Comparison of ENCODE assay signal across 6 cellular contexts in the genomic region with DNA sequence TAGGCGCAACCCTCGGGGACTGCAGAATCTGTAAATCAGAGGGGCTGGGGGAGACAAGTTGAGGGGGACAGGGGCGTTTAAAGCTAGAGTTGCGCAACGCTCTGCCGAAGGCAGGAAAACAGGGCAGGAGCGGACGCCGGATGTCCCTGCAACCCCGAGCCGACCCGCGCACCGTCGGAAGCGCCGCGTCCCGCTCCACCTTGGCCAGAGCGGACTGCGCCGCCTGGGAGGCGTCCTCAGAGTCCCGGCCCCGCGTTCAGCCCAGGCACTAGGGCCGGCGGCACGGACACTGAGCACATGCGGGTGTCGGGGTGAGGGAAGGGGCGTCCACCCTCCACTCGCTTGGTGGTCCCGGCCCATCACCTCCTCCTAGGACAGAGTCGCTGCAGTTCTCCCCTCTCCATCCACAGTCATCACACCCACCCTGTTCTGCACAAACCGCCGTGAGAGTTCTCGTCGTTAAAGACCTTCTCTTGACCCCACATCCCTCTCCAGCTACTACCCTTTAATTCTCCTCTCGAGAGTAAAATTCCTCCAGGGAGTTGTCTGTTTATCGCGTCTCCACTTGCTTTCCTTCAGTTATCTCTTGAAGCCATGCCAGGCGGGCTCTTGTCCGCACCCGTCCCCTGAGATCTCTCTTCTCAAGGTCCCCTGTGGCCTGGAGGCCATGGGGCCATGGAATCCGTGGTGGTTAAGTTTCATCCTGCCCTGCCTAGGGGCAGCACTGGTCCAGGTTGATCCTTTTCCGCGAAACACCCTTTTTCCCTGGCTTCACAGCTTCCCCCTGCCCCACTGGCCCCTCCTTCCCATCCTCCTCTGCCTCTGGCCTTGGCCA.
A peak's percentile ranks its signal among the peaks of the same experiment; 100 is the strongest.
DNase-seq lines count a peak whose midpoint lies in the region; ATAC-seq and TF ChIP-seq lines count a peak whose summit lies in the region.

No MANE protein-coding gene starts in this region.

- ATAC-seq in RWPE2 (ENCODE audit: low read depth): no peak

- no peak for DNase-seq in GM12864 (ENCODE audit: low read depth)
- no peak for DNase-seq in RWPE2 (ENCODE audit: low spot score)
- DNase-seq in iPS DF 6.9 (ENCODE audit: low read depth, low spot score): no peak
- DNase-seq in stimulated activated naive CD4-positive, alpha-beta T cell treated with Interleukin-2 at 50 U/mL for 16 hours (lab: John Stamatoyannopoulos, UW): no peak
- no peak for DNase-seq in NCI-H2081 treated with DMSO at 0.1 percent for 48 hours (lab: John Stamatoyannopoulos, UW)
- no peak for DNase-seq in dedifferentiated amniotic fluid mesenchymal stem cell (ENCODE audit: extremely low spot score)

- H3K4me3 ChIP-seq in GM12864 (ENCODE audit: low read depth, low read length): peak overlapping the region; percentile 74
- H3K4me3 ChIP-seq in RWPE2 (ENCODE audit: severe bottlenecking): peak overlapping the region; percentile 91
- peak overlapping the region; percentile 39; the same call in 1 of the 2 replicates for H3K4me3 ChIP-seq in iPS DF 6.9 (ENCODE audit: low read length)

- H3K27me3 ChIP-seq in RWPE2 (ENCODE audit: insufficient read depth, poor library complexity, severe bottlenecking) (no peaks in the 10 kb centered on the region), iPS DF 6.9 (ENCODE audit: control insufficient read depth, insufficient read depth, low read length) (no peaks in the 10 kb centered on the region; the same call in 1 of the 2 replicates)

- TF ChIP-seq CTCF in GM12864 (IDR thresholded peaks at IDR 0.05; ENCODE audit: low read depth, low read length, missing control alignments) (no peak), RWPE2 (IDR thresholded peaks at IDR 0.05; ENCODE audit: poor library complexity, severe bottlenecking) (peak; percentile 13)

- peak overlapping the region; percentile 96 for H3K27ac ChIP-seq in RWPE2 (ENCODE audit: poor library complexity, severe bottlenecking)
- H3K27ac ChIP-seq in iPS DF 6.9 (ENCODE audit: low read length): no peak overlapping the region

- peaks cover 28% of the 10 kb centered on the region for H3K36me3 ChIP-seq in RWPE2 (ENCODE audit: low read depth)
- H3K36me3 ChIP-seq in iPS DF 6.9 (ENCODE audit: control insufficient read depth, insufficient read depth, low read length): no peaks in the 10 kb centered on the region

- H3K4me1 ChIP-seq in RWPE2 (ENCODE audit: insufficient read depth, poor library complexity, severe bottlenecking): peaks cover 26% of the 10 kb centered on the region
- peaks cover 13% of the 10 kb centered on the region for H3K4me1 ChIP-seq in iPS DF 6.9 (ENCODE audit: control insufficient read depth, insufficient read depth, low read length)

- no CpG with 5 or more reads among the region's 48 CpGs for WGBS in iPS DF 6.9 (ENCODE audit: insufficient coverage, insufficient read length)

- H3K9me3 ChIP-seq in RWPE2 (ENCODE audit: severe bottlenecking) (no peaks in the 10 kb centered on the region), iPS DF 6.9 (ENCODE audit: control insufficient read depth, insufficient read depth, low read length) (no peaks in the 10 kb centered on the region)

Comparison
In these comparisons a context has a peak if more than half of its experiments do, and no peak if none do; other contexts are left out.
1. H3K4me3 ChIP-seq: peak in every context shown above with its lines; median percentile 91 in RWPE2; 74 in GM12864; 39 in iPS DF 6.9.